1 cellular context compared by ENCODE assay signal in genomic region chr5:96431376-96432244, GRCh38.
TF ChIP-seq lines count a peak whose summit lies in the region.

No MANE protein-coding gene starts in this region.

TF ChIP-seq in HEK293, 187 proteins besides CTCF, POLR2A, EP300 and RAD21 (continued from another document and continues in another):
- TF ChIP-seq ZNF114 (tag by site-specific recombination; IDR thresholded peaks at IDR 0.05) (no peak), ZNF677 (tag by site-specific recombination; IDR thresholded peaks at IDR 0.05) (no peak), ZNF585B (tag by site-specific recombination; IDR thresholded peaks at IDR 0.05) (no peak), MYNN (tag by site-specific recombination; IDR thresholded peaks at IDR 0.05; ENCODE audit: borderline replicate concordance) (no peak), ZFP37 (tag by site-specific recombination; IDR thresholded peaks at IDR 0.05) (no peak), ZNF404 (tag by site-specific recombination; IDR thresholded peaks at IDR 0.05) (no peak), ZNF398 (tag by site-specific recombination; IDR thresholded peaks at IDR 0.05) (peak; percentile 83), ZNF555 (tag by site-specific recombination; conservative IDR thresholded peaks at IDR 0.05) (no peak), ZBTB17 (tag by site-specific recombination; IDR thresholded peaks at IDR 0.05) (0 out of 2 replicates have a peak, but pooled peaks have one; percentile 21), ZNF157 (tag by site-specific recombination; IDR thresholded peaks at IDR 0.05) (no peak), ZNF274 (IDR thresholded peaks at IDR 0.05; ENCODE audit: low read length) (no peak), ZNF274 (tag by site-specific recombination; IDR thresholded peaks at IDR 0.05; ENCODE audit: borderline replicate concordance) (no peak), ZNF239 (tag by site-specific recombination; IDR thresholded peaks at IDR 0.05) (no peak), BCL11B (tag by site-specific recombination; IDR thresholded peaks at IDR 0.05; ENCODE audit: low read depth) (peak; percentile 33; the same call in 1 of the 2 replicates), KLF10 (tag by site-specific recombination; IDR thresholded peaks at IDR 0.05) (peak; percentile 81), ZNF433 (tag by site-specific recombination; IDR thresholded peaks at IDR 0.05; ENCODE audit: low read depth) (no peak), ZNF501 (tag by site-specific recombination; IDR thresholded peaks at IDR 0.05) (no peak), ZNF76 (tag by site-specific recombination; IDR thresholded peaks at IDR 0.05; ENCODE audit: borderline replicate concordance, low read depth) (no peak), GLIS1 (tag by site-specific recombination; IDR thresholded peaks at IDR 0.05) (peak; percentile 88), HOXA7 (CRISPR knock-in tag; IDR thresholded peaks at IDR 0.05; ENCODE audit: borderline replicate concordance) (no peak), KLF7 (tag by site-specific recombination; IDR thresholded peaks at IDR 0.05; ENCODE audit: borderline replicate concordance) (0 out of 2 replicates have a peak, but pooled peaks have one; percentile 30), ZBTB21 (tag by site-specific recombination; IDR thresholded peaks at IDR 0.05) (peak; percentile 63; the same call in 1 of the 2 replicates), ZNF211 (tag by site-specific recombination; IDR thresholded peaks at IDR 0.05; ENCODE audit: low read depth) (no peak), ZNF704 (tag by site-specific recombination; IDR thresholded peaks at IDR 0.05) (no peak), ZNF658 (tag by site-specific recombination; IDR thresholded peaks at IDR 0.05) (no peak), ZFP41 (tag by site-specific recombination; IDR thresholded peaks at IDR 0.05; ENCODE audit: borderline replicate concordance) (no peak), GLI4 (tag by site-specific recombination; IDR thresholded peaks at IDR 0.05) (no peak), ZNF292 (tag by site-specific recombination; IDR thresholded peaks at IDR 0.05; ENCODE audit: borderline replicate concordance, low read depth) (no peak), ZNF580 (tag by site-specific recombination; IDR thresholded peaks at IDR 0.05) (no peak), ZNF10 (tag by site-specific recombination; IDR thresholded peaks at IDR 0.05) (peak; percentile 42; the same call in 1 of the 2 replicates), ZBTB7A (tag by site-specific recombination; IDR thresholded peaks at IDR 0.05; ENCODE audit: low read depth) (no peak), PBX3 (CRISPR knock-in tag; IDR thresholded peaks at IDR 0.05) (no peak), ATF2 (tag by site-specific recombination; IDR thresholded peaks at IDR 0.05; ENCODE audit: low read depth) (no peak), ZNF518A (tag by site-specific recombination; conservative IDR thresholded peaks at IDR 0.05; ENCODE audit: low read depth) (no peak), ZNF624 (tag by site-specific recombination; IDR thresholded peaks at IDR 0.05) (0 out of 2 replicates have a peak, but pooled peaks have one; percentile 49), REPIN1 (tag by site-specific recombination; IDR thresholded peaks at IDR 0.05; ENCODE audit: low read depth) (no peak), GLI2 (tag by site-specific recombination; IDR thresholded peaks at IDR 0.05; ENCODE audit: borderline replicate concordance, low read depth) (no peak), ZNF2 (tag by site-specific recombination; IDR thresholded peaks at IDR 0.05) (no peak), ZIC2 (tag by site-specific recombination; IDR thresholded peaks at IDR 0.05) (no peak), SP3 (tag by site-specific recombination; IDR thresholded peaks at IDR 0.05) (no peak; the same call in 1 of the 2 replicates), ZBTB8A (tag by site-specific recombination; IDR thresholded peaks at IDR 0.05) (no peak), ZNF311 (tag by site-specific recombination; IDR thresholded peaks at IDR 0.05; ENCODE audit: borderline replicate concordance) (no peak), ZNF133 (tag by site-specific recombination; IDR thresholded peaks at IDR 0.05) (no peak), ZNF23 (tag by site-specific recombination; IDR thresholded peaks at IDR 0.05; ENCODE audit: borderline replicate concordance) (no peak), ZNF707 (tag by site-specific recombination; IDR thresholded peaks at IDR 0.05) (no peak), ZNF488 (tag by site-specific recombination; IDR thresholded peaks at IDR 0.05) (no peak), GLIS2 (tag by site-specific recombination; IDR thresholded peaks at IDR 0.05) (peak; percentile 69), ZNF548 (tag by site-specific recombination; IDR thresholded peaks at IDR 0.05) (no peak), ZNF37A (tag by site-specific recombination; IDR thresholded peaks at IDR 0.05) (no peak), ZNF302 (tag by site-specific recombination; IDR thresholded peaks at IDR 0.05; ENCODE audit: low read depth) (no peak), KLF17 (tag by site-specific recombination; IDR thresholded peaks at IDR 0.05) (0 out of 2 replicates have a peak, but pooled peaks have one; percentile 26), ZNF169 (tag by site-specific recombination; IDR thresholded peaks at IDR 0.05) (no peak), SCRT1 (tag by site-specific recombination; IDR thresholded peaks at IDR 0.05; ENCODE audit: borderline replicate concordance) (no peak), ZNF629 (tag by site-specific recombination; IDR thresholded peaks at IDR 0.05) (peak; percentile 62; the same call in 1 of the 2 replicates), ZFHX2 (tag by site-specific recombination; conservative IDR thresholded peaks at IDR 0.05) (peak; percentile 99), ZBTB1 (tag by site-specific recombination; IDR thresholded peaks at IDR 0.05) (no peak), ZNF654 (tag by site-specific recombination; IDR thresholded peaks at IDR 0.05; ENCODE audit: low read depth) (no peak), ZNF394 (tag by site-specific recombination; IDR thresholded peaks at IDR 0.05; ENCODE audit: borderline replicate concordance) (no peak), ZFP69B (tag by site-specific recombination; IDR thresholded peaks at IDR 0.05) (no peak), ZNF560 (tag by site-specific recombination; IDR thresholded peaks at IDR 0.05; ENCODE audit: borderline replicate concordance) (no peak), ZNF175 (tag by site-specific recombination; IDR thresholded peaks at IDR 0.05) (no peak), ZNF362 (tag by site-specific recombination; IDR thresholded peaks at IDR 0.05) (peak; percentile 88)
